In the genomic region with DNA sequence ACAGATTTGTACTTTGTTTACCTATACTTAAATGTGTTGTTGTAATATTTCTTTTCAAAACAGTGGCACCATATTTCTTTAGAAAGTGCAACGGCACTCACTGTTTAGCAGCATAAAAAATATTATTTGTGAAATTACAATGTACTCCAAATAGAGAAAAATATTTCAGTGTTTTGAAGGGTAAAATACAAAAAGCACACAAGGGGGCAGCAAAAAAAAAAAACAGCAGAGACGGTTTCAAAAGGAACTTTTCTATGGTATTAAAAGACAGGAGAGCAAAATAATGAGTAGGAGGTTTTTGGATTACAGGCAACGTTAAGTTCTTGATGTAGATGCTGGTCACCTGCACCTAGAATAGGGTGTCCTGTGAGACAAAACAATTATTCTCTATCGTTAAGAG, we compare ENCODE assay signal across 10 cellular contexts. TPM values are rescaled to one million over a fixed set of nuclear protein-coding genes. Genes with fewer than 3 reads are reported as not detected.
DNase-seq lines count a peak whose midpoint lies in the region; ATAC-seq, FAIRE-seq and TF ChIP-seq lines count a peak whose summit lies in the region.
"Had no signal": no experiment of that assay in that cellular context is flagged by ENCODE, and none has a peak within 500 bp of the region (broad histone marks: within the 10 kb centered on the region; RNA-seq: fewer than 3 reads in every experiment).

No MANE protein-coding gene starts in this region.

- FAIRE-seq in HepG2 (lab: Jason Lieb, UNC), result no peak

- H3K9me3 Mint-ChIP-seq in type B pancreatic cell, result no peaks in the 10 kb centered on the region

- TF ChIP-seq EP300 in HepG2 (IDR thresholded peaks at IDR 0.05; ENCODE audit: low read depth in 2 of 2, low read length in 2 of 2) (no peak), HepG2 (CRISPR knock-in tag; IDR thresholded peaks at IDR 0.05; ENCODE audit: borderline replicate concordance) (no peak)

- in situ Hi-C loops in HepG2 (cut with HindIII; ENCODE audit: extremely low pct_ligation_motif_present, low pct_unique_long_range_greater_than_20kb), result no loop called here

- H3K27ac ChIP-seq in right lobe of liver (no peak overlapping the region), HepG2 (ENCODE audit: extremely low read length, insufficient read depth, low read length) (no peak overlapping the region), SJCRH30 (peak overlapping the region; percentile 19)
- H3K27ac ChIP-seq: ovary had no signal

- H3K79me2 ChIP-seq in HepG2 (ENCODE audit: insufficient read depth, low read length), result no peaks in the 10 kb centered on the region

- no peak for ATAC-seq in right lobe of liver
- no peak for ATAC-seq in HepG2
- ATAC-seq in GM18861 (IDR thresholded peaks at IDR 0.05; ENCODE audit: unreplicated experiment), result no peak
- no peak for ATAC-seq in HG02970 (IDR thresholded peaks at IDR 0.05; ENCODE audit: low FRiP score, unreplicated experiment)

- H3K9ac ChIP-seq in HepG2 (ENCODE audit: insufficient read depth, low read depth, low read length), result no peak overlapping the region

- CTCF ChIA-PET in HepG2 (lab: Yijun Ruan, JAX; ENCODE audit: low intra/inter-chr PET ratio, low total read pairs), result no interaction called here

- H3K27ac Mint-ChIP-seq in type B pancreatic cell, result no peak overlapping the region

- no peak for DNase-seq in right lobe of liver
- DNase-seq in HepG2 (ENCODE audit: low spot score), result no peak
- peak in 1 of 2 experiments; percentile 21 for DNase-seq in SJCRH30
- peak; percentile 27 for DNase-seq in fibroblast of the aortic adventitia (ENCODE audit: low read depth)
- no peak for DNase-seq in type B pancreatic cell (ENCODE audit: extremely low spot score, unreplicated experiment)
- no peak for DNase-seq in NCI-H187 (lab: John Stamatoyannopoulos, UW)
- DNase-seq: DMS153, ovary had no signal

- BruUV-seq in HepG2 (replicated peaks; lab: Mats Ljungman, UMichigan), result no TSS peak

- TF ChIP-seq POLR2A in right lobe of liver (IDR thresholded peaks at IDR 0.05) (no peak), HepG2 (IDR thresholded peaks at IDR 0.05; ENCODE audit: insufficient read depth in 1 of 2, low read depth in 2 of 2, low read length in 2 of 2) (no peak)

- H3K4me1 ChIP-seq in right lobe of liver (no peaks in the 10 kb centered on the region), HepG2 (ENCODE audit: insufficient read depth, low read length) (no peaks in the 10 kb centered on the region), SJCRH30 (no peaks in the 10 kb centered on the region)

- intact Hi-C loops in right lobe of liver (cut with DNase I) (no loop called here), HepG2 (cut with micrococcal nuclease; ENCODE audit: unreplicated experiment) (no loop called here)

- TF ChIP-seq RAD21 in HepG2 (CRISPR knock-in tag; IDR thresholded peaks at IDR 0.05), result no peak

- POLR2A ChIA-PET in HepG2 (lab: Yijun Ruan, JAX), result no interaction called here

- H3K4me2 ChIP-seq in HepG2 (ENCODE audit: low read depth, low read length), result no peak overlapping the region

- H3K9me3 ChIP-seq in right lobe of liver (no peaks in the 10 kb centered on the region), HepG2 (ENCODE audit: low read length) (no peaks in the 10 kb centered on the region), SJCRH30 (replicated peaks) (no peaks in the 10 kb centered on the region)
- H3K9me3 ChIP-seq: ovary had no signal

- H3K36me3 Mint-ChIP-seq in type B pancreatic cell, result no peaks in the 10 kb centered on the region

- TF ChIP-seq CTCF in right lobe of liver (IDR thresholded peaks at IDR 0.05) (peak in 3 of 4 donors; percentile 6 to 21 (median 13)), HepG2 (CRISPR knock-in tag; IDR thresholded peaks at IDR 0.05) (no peak), fibroblast of the aortic adventitia (IDR thresholded peaks at IDR 0.05; ENCODE audit: insufficient read depth, low read length) (peak; percentile 33), type B pancreatic cell (conservative IDR thresholded peaks at IDR 0.05) (peak; percentile 59)

- H3K4me3 ChIP-seq in right lobe of liver (no peak overlapping the region), HepG2 (replicated peaks in 1 of 3; ENCODE audit: insufficient read depth in 1 of 3, low read depth in 2 of 3, low read length in 3 of 3) (no peak overlapping the region), SJCRH30 (peak overlapping the region; percentile 71), fibroblast of the aortic adventitia (ENCODE audit: low read depth, low read length) (no peak overlapping the region)
- H3K4me3 ChIP-seq: ovary had no signal

- no peak overlapping the region for H2AFZ ChIP-seq in HepG2 (ENCODE audit: low read length)

- peak overlapping the region; percentile 90 for H3K4me3 Mint-ChIP-seq in type B pancreatic cell

- H3K4me1 Mint-ChIP-seq in type B pancreatic cell (ENCODE audit: unreplicated experiment), result peaks cover 4% of the 10 kb centered on the region

- H3K36me3 ChIP-seq in right lobe of liver, result no peaks in the 10 kb centered on the region
- H3K36me3 ChIP-seq in HepG2 (replicated peaks in 1 of 2; ENCODE audit: control insufficient read depth in 1 of 2, insufficient read depth in 2 of 2, low read length in 2 of 2), result no peaks in the 10 kb centered on the region
- H3K36me3 ChIP-seq in SJCRH30, result no peaks in the 10 kb centered on the region
- H3K36me3 ChIP-seq: ovary had no signal

- peaks cover 4 to 21% of the 10 kb centered on the region in 2 donors for H3K27me3 ChIP-seq in right lobe of liver
- H3K27me3 ChIP-seq in HepG2 (ENCODE audit: control insufficient read depth in 1 of 2, insufficient read depth in 2 of 2, low read length in 2 of 2), result no peaks in the 10 kb centered on the region
- H3K27me3 ChIP-seq in SJCRH30, result no peaks in the 10 kb centered on the region
- H3K27me3 ChIP-seq: ovary had no signal

- no peaks in the 10 kb centered on the region for H4K20me1 ChIP-seq in HepG2 (ENCODE audit: insufficient read depth, low read length)

- peaks cover 4% of the 10 kb centered on the region for H3K27me3 Mint-ChIP-seq in type B pancreatic cell

- WGBS in right lobe of liver (ENCODE audit: insufficient coverage, low coverage, low lambda C conversion rate, missing lambda C conversion rate), result 38% methylated on average over 4 of the region's 4 CpGs
- WGBS in HepG2 (ENCODE audit: low lambda C conversion rate), result 3% methylated on average over 3 of the region's 4 CpGs

TF ChIP-seq in HepG2, 621 proteins besides CTCF, POLR2A, EP300 and RAD21 (continues in another document):
- TF ChIP-seq RBAK (CRISPR knock-in tag; IDR thresholded peaks at IDR 0.05), result no peak
- no peak for TF ChIP-seq JDP2 (CRISPR knock-in tag; IDR thresholded peaks at IDR 0.05; ENCODE audit: borderline replicate concordance)
- TF ChIP-seq, protein P1, sequence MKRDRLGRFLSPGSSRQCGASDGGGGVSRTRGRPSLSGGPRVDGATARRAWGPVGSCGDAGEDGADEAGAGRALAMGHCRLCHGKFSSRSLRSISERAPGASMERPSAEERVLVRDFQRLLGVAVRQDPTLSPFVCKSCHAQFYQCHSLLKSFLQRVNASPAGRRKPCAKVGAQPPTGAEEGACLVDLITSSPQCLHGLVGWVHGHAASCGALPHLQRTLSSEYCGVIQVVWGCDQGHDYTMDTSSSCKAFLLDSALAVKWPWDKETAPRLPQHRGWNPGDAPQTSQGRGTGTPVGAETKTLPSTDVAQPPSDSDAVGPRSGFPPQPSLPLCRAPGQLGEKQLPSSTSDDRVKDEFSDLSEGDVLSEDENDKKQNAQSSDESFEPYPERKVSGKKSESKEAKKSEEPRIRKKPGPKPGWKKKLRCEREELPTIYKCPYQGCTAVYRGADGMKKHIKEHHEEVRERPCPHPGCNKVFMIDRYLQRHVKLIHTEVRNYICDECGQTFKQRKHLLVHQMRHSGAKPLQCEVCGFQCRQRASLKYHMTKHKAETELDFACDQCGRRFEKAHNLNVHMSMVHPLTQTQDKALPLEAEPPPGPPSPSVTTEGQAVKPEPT (CRISPR knock-in tag; IDR thresholded peaks at IDR 0.05; ENCODE audit: low read depth), result no peak
- TF ChIP-seq TOPORS (CRISPR knock-in tag; IDR thresholded peaks at IDR 0.05), result no peak
- no peak for TF ChIP-seq GATA4 (IDR thresholded peaks at IDR 0.05; ENCODE audit: borderline replicate concordance, low read depth)
- TF ChIP-seq ZNF839 (CRISPR knock-in tag; IDR thresholded peaks at IDR 0.05; ENCODE audit: borderline replicate concordance), result no peak
- no peak for TF ChIP-seq ATF7-NPFF (CRISPR knock-in tag; IDR thresholded peaks at IDR 0.05; ENCODE audit: low read depth)

RNA-seq across cellular contexts. Expression of gene NUDT11, which starts 2.0 kb away (rescaled TPM):
- total RNA-seq in right lobe of liver (not detected), HepG2 (2016; rRNA removed; fragmentation: Illumina TruSeq; extraction: Trizol) (not detected in 2 replicates), fibroblast of the aortic adventitia (ENCODE audit: low replicate concordance) (11.8 and 13.9 TPM in 2 replicates), type B pancreatic cell (ENCODE audit: low replicate concordance) (6.1 and 19.3 TPM in 2 replicates)
- not detected in 2 replicates for total RNA-seq in HepG2 (2016; cell fraction: cytosol; rRNA removed; fragmentation: Illumina TruSeq; extraction: Trizol; ENCODE audit: low read depth)
- total RNA-seq in HepG2 (2016; cell fraction: insoluble cytoplasmic fraction; rRNA removed; fragmentation: Illumina TruSeq; extraction: Trizol), result not detected in 2 replicates
- not detected in 2 replicates for total RNA-seq in HepG2 (2016; cell fraction: membrane; rRNA removed; fragmentation: Illumina TruSeq; extraction: Trizol)
- total RNA-seq in HepG2 (2016; cell fraction: nucleus; rRNA removed; fragmentation: Illumina TruSeq; extraction: Trizol), result not detected in 2 replicates
- not detected in 2 replicates for polyA plus RNA-seq in HepG2 (2011; rRNA removed)
- polyA plus RNA-seq in HepG2 (2011; cell fraction: cytosol; rRNA removed), result not detected in 2 replicates
- not detected in 2 replicates for polyA plus RNA-seq in HepG2 (2011; cell fraction: nucleus; rRNA removed)
- polyA plus RNA-seq in HepG2 (2012), result not detected in 2 replicates
- not detected in 2 replicates for polyA plus RNA-seq in HepG2 (2016; cell fraction: cytosol; fragmentation: Illumina TruSeq; extraction: Trizol; ENCODE audit: low read depth)
- polyA plus RNA-seq in HepG2 (2016; cell fraction: insoluble cytoplasmic fraction; fragmentation: Illumina TruSeq; extraction: Trizol; ENCODE audit: low read depth), result not detected in 2 replicates
- polyA plus RNA-seq in HepG2 (2016; cell fraction: membrane; fragmentation: Illumina TruSeq; extraction: Trizol; ENCODE audit: low read depth), result not detected in 2 replicates
- not detected in 2 replicates for polyA plus RNA-seq in HepG2 (2016; cell fraction: nucleus; fragmentation: Illumina TruSeq; extraction: Trizol; ENCODE audit: insufficient read depth, low read depth)
- polyA minus RNA-seq in HepG2 (2011; rRNA and poly(A)+ RNA removed; ENCODE audit: low replicate concordance), result not detected in 2 replicates
- not detected in 2 replicates for polyA minus RNA-seq in HepG2 (2011; cell fraction: cytosol; rRNA and poly(A)+ RNA removed)
- polyA minus RNA-seq in HepG2 (2011; cell fraction: nucleus; rRNA and poly(A)+ RNA removed), result not detected in 2 replicates
- 33.7 and 35.8 TPM in 2 replicates for total RNA-seq in SJCRH30 (2014; rRNA removed; shearing (Covaris generic))
